ENCODE assay signal across 16 cellular contexts in genomic region chr2:27351802-27352598, GRCh38. TPM values are rescaled to one million over a fixed set of nuclear protein-coding genes. Genes with fewer than 3 reads are reported as not detected.
DNase-seq lines count a peak whose midpoint lies in the region; ATAC-seq and TF ChIP-seq lines count a peak whose summit lies in the region.
"Had no signal": no experiment of that assay in that cellular context is flagged by ENCODE, and none has a peak within 500 bp of the region (broad histone marks: within the 10 kb centered on the region; RNA-seq: fewer than 3 reads in every experiment).

No MANE protein-coding gene starts in this region.

- H3K36me3 Mint-ChIP-seq in activated naive CD4-positive, alpha-beta T cell treated with anti-CD3 and anti-CD28 coated beads, Interleukin-2, amount 50 U/mL, for 24 hours, result peaks cover 5% of the 10 kb centered on the region
- peaks cover 10% of the 10 kb centered on the region for H3K36me3 Mint-ChIP-seq in T-cell

- 80 to 82% methylated on average over 6 of the region's 6 CpGs for WGBS in esophagus squamous epithelium, 2 donors

- no peaks in the 10 kb centered on the region for H3K27me3 ChIP-seq in esophagus squamous epithelium
- H3K27me3 ChIP-seq: foreskin keratinocyte, neutrophil had no signal

- no peaks in the 10 kb centered on the region for H3K27me3 Mint-ChIP-seq in activated naive CD4-positive, alpha-beta T cell treated with anti-CD3 and anti-CD28 coated beads, Interleukin-2, amount 50 U/mL, for 24 hours
- H3K27me3 Mint-ChIP-seq in T-cell, result no peaks in the 10 kb centered on the region
- no peaks in the 10 kb centered on the region for H3K27me3 Mint-ChIP-seq in stimulated activated naive CD8-positive, alpha-beta T cell treated with anti-CD3 and anti-CD28 coated beads, Interleukin-15, amount 100 ng/mL, for 72 hours
- H3K27me3 Mint-ChIP-seq: activated B cell treated with CpG ODN at 0.5 μM for 24 hours had no signal

- no peaks in the 10 kb centered on the region for H3K9me3 Mint-ChIP-seq in activated naive CD4-positive, alpha-beta T cell treated with anti-CD3 and anti-CD28 coated beads, Interleukin-2, amount 50 U/mL, for 24 hours
- no peaks in the 10 kb centered on the region for H3K9me3 Mint-ChIP-seq in T-cell
- no peaks in the 10 kb centered on the region for H3K9me3 Mint-ChIP-seq in stimulated activated naive CD8-positive, alpha-beta T cell treated with anti-CD3 and anti-CD28 coated beads, Interleukin-15, amount 100 ng/mL, for 72 hours
- H3K9me3 Mint-ChIP-seq: activated B cell treated with CpG ODN at 0.5 μM for 24 hours, mesothelial cell of epicardium had no signal

- intact Hi-C loops in esophagus squamous epithelium (cut with DNase I), result no loop called here

- H3K27ac Mint-ChIP-seq in activated naive CD4-positive, alpha-beta T cell treated with anti-CD3 and anti-CD28 coated beads, Interleukin-2, amount 50 U/mL, for 24 hours, result peak overlapping the region; percentile 31
- peak overlapping the region; percentile 65 to 71 for H3K27ac Mint-ChIP-seq in T-cell
- H3K27ac Mint-ChIP-seq in stimulated activated naive CD8-positive, alpha-beta T cell treated with anti-CD3 and anti-CD28 coated beads, Interleukin-15, amount 100 ng/mL, for 72 hours, result peak overlapping the region in 1 of 2 donors; percentile 1
- H3K27ac Mint-ChIP-seq: activated B cell treated with CpG ODN at 0.5 μM for 24 hours, mesothelial cell of epicardium had no signal

- DNase-seq in activated naive CD4-positive, alpha-beta T cell treated with Interleukin-2 at 50 U/mL for 16 hours, result no peak
- DNase-seq in T-cell (peak in 2 of 34 experiments; percentile 2 to 17), esophagus squamous epithelium (lab: John Stamatoyannopoulos, UW) (no peak), AG08396 (ENCODE audit: low spot score) (no peak)
- DNase-seq in central memory CD4-positive, alpha-beta T cell, result peak; percentile 25
- DNase-seq in stimulated activated naive CD8-positive, alpha-beta T cell treated with anti-CD3 and anti-CD28 coated beads, Interleukin-15, amount 100 ng/mL, for 72 hours, result no peak
- DNase-seq: activated B cell treated with CpG ODN at 0.5 μM for 24 hours, Calu3, foreskin keratinocyte, NCI-H1436 treated with DMSO at 0.1 percent for 48 hours, NCI-H226, substantia nigra had no signal

- no peak for TF ChIP-seq CTCF in esophagus squamous epithelium (IDR thresholded peaks at IDR 0.05)

- TF ChIP-seq POLR2A in esophagus squamous epithelium (IDR thresholded peaks at IDR 0.05), result no peak

- ATAC-seq in T-cell (replicated peaks in 1 of 4), result peak in 1 of 4 experiments; percentile 22
- ATAC-seq in stimulated activated naive CD8-positive, alpha-beta T cell treated with anti-CD3 and anti-CD28 coated beads, Interleukin-15, amount 100 ng/mL, for 72 hours, result peak; percentile 52
- ATAC-seq: foreskin keratinocyte had no signal

- H3K4me3 Mint-ChIP-seq in activated naive CD4-positive, alpha-beta T cell treated with anti-CD3 and anti-CD28 coated beads, Interleukin-2, amount 50 U/mL, for 24 hours, result peak overlapping the region; percentile 12
- peak overlapping the region in 2 of 3 donors; percentile 5 to 29 for H3K4me3 Mint-ChIP-seq in T-cell
- peak overlapping the region; percentile 35 to 40 for H3K4me3 Mint-ChIP-seq in stimulated activated naive CD8-positive, alpha-beta T cell treated with anti-CD3 and anti-CD28 coated beads, Interleukin-15, amount 100 ng/mL, for 72 hours
- H3K4me3 Mint-ChIP-seq: activated B cell treated with CpG ODN at 0.5 μM for 24 hours, mesothelial cell of epicardium had no signal

- POLR2A ChIA-PET in T-cell (lab: Charles Lee), result interaction anchor here in 1 of 2 donors (1.0 kb wide), 1 partner anchor 18 kb away, joined by 3 read pairs; the partner anchor contains the start of genes EIF2B4 and SNX17

- peaks cover 68% of the 10 kb centered on the region for H3K4me1 Mint-ChIP-seq in activated naive CD4-positive, alpha-beta T cell treated with anti-CD3 and anti-CD28 coated beads, Interleukin-2, amount 50 U/mL, for 24 hours
- H3K4me1 Mint-ChIP-seq in T-cell, result peaks cover 66 to 73% (median 70%) of the 10 kb centered on the region in 3 donors
- H3K4me1 Mint-ChIP-seq in stimulated activated naive CD8-positive, alpha-beta T cell treated with anti-CD3 and anti-CD28 coated beads, Interleukin-15, amount 100 ng/mL, for 72 hours, result peaks cover 66% of the 10 kb centered on the region

- H3K4me3 ChIP-seq in esophagus squamous epithelium, result no peak overlapping the region
- H3K4me3 ChIP-seq: coronary artery had no signal

- H3K4me1 ChIP-seq in esophagus squamous epithelium, result peaks cover 5 to 48% (median 26%) of the 10 kb centered on the region in 3 donors

- no peak overlapping the region for H3K27ac ChIP-seq in esophagus squamous epithelium
- H3K27ac ChIP-seq: coronary artery, foreskin keratinocyte, neutrophil had no signal

- H3K36me3 ChIP-seq in esophagus squamous epithelium, result peaks cover 0 to 15% (median 0%) of the 10 kb centered on the region in 3 donors

- CTCF ChIA-PET in T-cell (lab: Charles Lee), result interaction anchor here in 1 of 2 donors (0.7 to 0.8 kb wide), 2 partner anchors 9 to 12 kb away, joined by 4 to 5 read pairs; no protein-coding TSS in a partner anchor

- H3K9me3 ChIP-seq in esophagus squamous epithelium, result no peaks in the 10 kb centered on the region
- H3K9me3 ChIP-seq: neutrophil had no signal

RNA-seq across cellular contexts. Expression of gene GTF3C2, which starts 4.6 kb away (rescaled TPM):
- 10 to 100 TPM; 69.8 to 89.9 (median 82.1) TPM for total RNA-seq in T-cell
- 10 to 100 TPM; 37.2 to 59.7 (median 52.3) TPM for total RNA-seq in esophagus squamous epithelium

RNA-seq across cellular contexts. Expression of gene EIF2B4, which starts 18.1 kb away (rescaled TPM):
- total RNA-seq in T-cell, result 10 to 100 TPM; 35.6 to 50.3 (median 40.5) TPM
- 10 to 100 TPM; 30.4 to 44.3 (median 38.3) TPM for total RNA-seq in esophagus squamous epithelium

RNA-seq across cellular contexts. Expression of gene SNX17, which starts 18.4 kb away (rescaled TPM):
- total RNA-seq in T-cell, result 100 to 1,000 TPM in 3 of 5 donors, 10 to 100 TPM in 2; 77.9 to 130 (median 121) TPM
- 100 to 1,000 TPM in 1 of 4 donors, 10 to 100 TPM in 3; 53.5 to 106 (median 75.8) TPM for total RNA-seq in esophagus squamous epithelium

RNA-seq across cellular contexts. Expression of gene ZNF513, which starts 28.5 kb away (rescaled TPM):
- total RNA-seq in T-cell, result 10 to 100 TPM; 20.6 to 27.0 (median 21.9) TPM
- 10 to 100 TPM in 3 of 4 donors, 1 to 10 TPM in 1; 6.4 to 15.6 (median 12.8) TPM for total RNA-seq in esophagus squamous epithelium

RNA-seq across cellular contexts. Expression of gene MPV17, which starts 29.1 kb away (rescaled TPM):
- total RNA-seq in T-cell, result 10 to 100 TPM; 64.5 to 99.1 (median 93.6) TPM
- 10 to 100 TPM; 39.3 to 66.1 (median 48.1) TPM for total RNA-seq in esophagus squamous epithelium
